In the genomic region with DNA sequence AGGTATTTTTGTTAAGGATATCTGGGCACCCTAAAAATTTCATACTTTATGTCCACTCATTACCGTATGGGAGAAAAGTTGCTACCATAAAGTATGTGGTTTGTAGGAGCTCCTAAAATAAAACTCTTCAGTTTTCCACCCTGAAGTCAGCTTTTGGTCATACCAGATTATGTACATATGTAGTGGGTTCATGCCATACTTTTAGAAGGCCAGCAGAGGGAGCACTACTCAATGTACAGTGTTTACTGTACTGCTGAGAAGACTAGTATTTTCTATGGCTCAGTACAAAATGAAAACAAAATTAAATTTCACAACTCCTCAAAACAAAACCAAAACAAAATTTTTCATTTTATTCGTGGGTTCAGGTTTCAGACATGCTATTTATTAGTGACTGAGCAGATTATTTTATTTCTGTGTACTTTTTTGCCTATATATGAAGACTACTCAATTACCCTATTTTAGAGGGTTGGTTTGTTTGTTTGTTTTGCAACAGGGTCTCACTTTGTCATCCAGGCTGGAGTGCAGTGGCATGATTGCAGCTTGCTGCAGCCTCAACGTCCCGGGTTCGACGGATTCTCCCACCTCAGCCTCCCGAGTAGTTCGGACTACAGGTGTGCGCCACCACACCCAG, we compare ENCODE assay signal across 8 cellular contexts. TPM values are rescaled to one million over a fixed set of nuclear protein-coding genes. Genes with fewer than 3 reads are reported as not detected.
DNase-seq lines count a peak whose midpoint lies in the region; ATAC-seq and TF ChIP-seq lines count a peak whose summit lies in the region.

No MANE protein-coding gene starts in this region.

- H3K4me3 Mint-ChIP-seq in activated T-cell treated with anti-CD3 and anti-CD28 coated beads, Interleukin-2, amount 50 U/mL, for 24 hours = no peak overlapping the region

- peaks cover 46% of the 10 kb centered on the region for H3K4me1 Mint-ChIP-seq in activated T-cell treated with anti-CD3 and anti-CD28 coated beads, Interleukin-2, amount 50 U/mL, for 24 hours (ENCODE audit: low read depth)

- no peaks in the 10 kb centered on the region for H3K9me3 ChIP-seq in neutrophil

- no peak overlapping the region for H3K4me3 ChIP-seq in fibroblast of mammary gland (ENCODE audit: control insufficient read depth, low read depth, low read length)
- H3K4me3 ChIP-seq in neutrophil (ENCODE audit: low read depth in 1 of 2, low read length in 1 of 2) = no peak overlapping the region

- peak; percentile 30 for DNase-seq in GF-D8 (lab: John Stamatoyannopoulos, UW)
- DNase-seq in HT-29 (ENCODE audit: low spot score) = peak; percentile 95
- peak; percentile 70 for DNase-seq in NOMO-1 treated with DMSO at 0.1 percent for 48 hours (lab: John Stamatoyannopoulos, UW; ENCODE audit: unreplicated experiment)
- DNase-seq in activated T-cell treated with anti-CD3 and anti-CD28 coated beads, Interleukin-2, amount 50 U/mL, for 24 hours = no peak
- DNase-seq in fibroblast of mammary gland (ENCODE audit: low read depth) = peak; percentile 82
- no peak for DNase-seq in hepatic stellate cell (ENCODE audit: low spot score)

- peaks cover 68% of the 10 kb centered on the region for H3K36me3 Mint-ChIP-seq in activated T-cell treated with anti-CD3 and anti-CD28 coated beads, Interleukin-2, amount 50 U/mL, for 24 hours (ENCODE audit: low read depth)

- TF ChIP-seq CTCF in fibroblast of mammary gland (conservative IDR thresholded peaks at IDR 0.05; ENCODE audit: control insufficient read depth, insufficient read depth, low read depth, low read length) (peak; percentile 92), neutrophil (IDR thresholded peaks at IDR 0.05) (peak; percentile 90)

- no peaks in the 10 kb centered on the region for H3K27me3 Mint-ChIP-seq in activated T-cell treated with anti-CD3 and anti-CD28 coated beads, Interleukin-2, amount 50 U/mL, for 24 hours

- peak; percentile 98 for ATAC-seq in GM21529 (IDR thresholded peaks at IDR 0.05; ENCODE audit: unreplicated experiment)

- H3K4me1 ChIP-seq in neutrophil (ENCODE audit: control insufficient read depth in 1 of 2, insufficient read depth in 1 of 2, low read depth in 1 of 2, low read length in 1 of 2) = peaks cover 0 to 9% of the 10 kb centered on the region in 2 experiments

- H3K27ac Mint-ChIP-seq in activated T-cell treated with anti-CD3 and anti-CD28 coated beads, Interleukin-2, amount 50 U/mL, for 24 hours = peak overlapping the region; percentile 40

- H3K36me3 ChIP-seq in neutrophil = peaks cover 43% of the 10 kb centered on the region

- no peaks in the 10 kb centered on the region for H3K27me3 ChIP-seq in neutrophil

- peak overlapping the region; percentile 1 for H3K27ac ChIP-seq in neutrophil

- no peaks in the 10 kb centered on the region for H3K9me3 Mint-ChIP-seq in activated T-cell treated with anti-CD3 and anti-CD28 coated beads, Interleukin-2, amount 50 U/mL, for 24 hours

RNA-seq across cellular contexts. Expression of a gene that starts 24.3 kb away (rescaled TPM):
- 1.5 and 3.3 TPM in 2 replicates for total RNA-seq in HT-29 (2014; rRNA removed; shearing (Covaris generic))

RNA-seq across cellular contexts. Expression of a gene that starts 46.0 kb away (rescaled TPM):
- total RNA-seq in HT-29 (2014; rRNA removed; shearing (Covaris generic)) = 51.0 and 53.2 TPM in 2 replicates

Comparison
In these comparisons a context has a peak if more than half of its experiments do, and no peak if none do; other contexts are left out.
1. DNase-seq: peak in GF-D8 (single experiment), HT-29 (single experiment), NOMO-1 treated with DMSO at 0.1 percent for 48 hours (single experiment) and fibroblast of mammary gland (single experiment); none in activated T-cell treated with anti-CD3 and anti-CD28 coated beads, Interleukin-2, amount 50 U/mL, for 24 hours (single experiment) and hepatic stellate cell (single experiment).